Comparison of ENCODE assay signal across 18 cellular contexts in genomic region chr3:4440951-4441350, GRCh38. TPM values are rescaled to one million over a fixed set of nuclear protein-coding genes. Genes with fewer than 3 reads are reported as not detected.
A peak's percentile ranks its signal among the peaks of the same experiment; 100 is the strongest.
DNase-seq lines count a peak whose midpoint lies in the region; ATAC-seq and TF ChIP-seq lines count a peak whose summit lies in the region.
"Had no signal": no experiment of that assay in that cellular context is flagged by ENCODE, and none has a peak within 500 bp of the region (broad histone marks: within the 10 kb centered on the region; RNA-seq: fewer than 3 reads in every experiment).

No MANE protein-coding gene starts in this region.

- no peaks in the 10 kb centered on the region for H3K9me3 ChIP-seq in esophagus squamous epithelium
- H3K9me3 ChIP-seq: BLaER1 treated with 17β-estradiol and CSF1 and Interleukin-3, amounts not matched to agents 10 nM and 100 nM had no signal

- no peak for DNase-seq in HFFc6
- no peak for DNase-seq in WTC11 (ENCODE audit: low spot score)
- DNase-seq in esophagus squamous epithelium (lab: John Stamatoyannopoulos, UW): no peak
- no peak for DNase-seq in type B pancreatic cell (ENCODE audit: extremely low spot score, unreplicated experiment)
- DNase-seq in COR-L47 (lab: John Stamatoyannopoulos, UW): no peak
- DNase-seq: CD8-positive, alpha-beta T cell; DMS 273 treated with DMSO at 0.1 percent for 48 hours; DMS53; DND-41; EL; GOT3; H9 had no signal

- H3K4me1 Mint-ChIP-seq in HFFc6 (ENCODE audit: low read depth) (peaks cover 18% of the 10 kb centered on the region), WTC11 (no peaks in the 10 kb centered on the region), type B pancreatic cell (ENCODE audit: unreplicated experiment) (peaks cover 11% of the 10 kb centered on the region)
- H3K4me1 Mint-ChIP-seq: B cell had no signal

- POLR2A ChIA-PET in WTC11 (lab: Charles Lee): no interaction called here

- H3K4me3 Mint-ChIP-seq in HFFc6: peak overlapping the region; percentile 60; the same call in 1 of the 2 replicates
- H3K4me3 Mint-ChIP-seq in WTC11: no peak overlapping the region
- no peak overlapping the region for H3K4me3 Mint-ChIP-seq in type B pancreatic cell
- H3K4me3 Mint-ChIP-seq: B cell; CD8-positive, alpha-beta T cell; H9 had no signal

- H3K4me1 ChIP-seq in esophagus squamous epithelium: no peaks in the 10 kb centered on the region
- H3K4me1 ChIP-seq: BLaER1 treated with 17β-estradiol and CSF1 and Interleukin-3, amounts not matched to agents 10 nM and 100 nM had no signal

- TF ChIP-seq POLR2A in esophagus squamous epithelium (IDR thresholded peaks at IDR 0.05): no peak

- H3K4me3 ChIP-seq in esophagus squamous epithelium: no peak overlapping the region
- H3K4me3 ChIP-seq: BLaER1 treated with 17β-estradiol and CSF1 and Interleukin-3, amounts not matched to agents 10 nM and 100 nM; GM12878 had no signal

- H3K9me3 Mint-ChIP-seq in HFFc6 (no peaks in the 10 kb centered on the region), WTC11 (no peaks in the 10 kb centered on the region), type B pancreatic cell (peaks cover 3% of the 10 kb centered on the region)
- H3K9me3 Mint-ChIP-seq: CD8-positive, alpha-beta T cell; H9 had no signal

- no peaks in the 10 kb centered on the region for H3K36me3 Mint-ChIP-seq in HFFc6 (ENCODE audit: low read depth)
- peaks cover 6% of the 10 kb centered on the region for H3K36me3 Mint-ChIP-seq in WTC11
- H3K36me3 Mint-ChIP-seq in type B pancreatic cell: peaks cover 31% of the 10 kb centered on the region

- no peaks in the 10 kb centered on the region for H3K27me3 ChIP-seq in esophagus squamous epithelium
- H3K27me3 ChIP-seq: BLaER1 treated with 17β-estradiol and CSF1 and Interleukin-3, amounts not matched to agents 10 nM and 100 nM had no signal

- ATAC-seq in WTC11 (no peak), GM18511 (IDR thresholded peaks at IDR 0.05; ENCODE audit: unreplicated experiment) (no peak), GM21737 (IDR thresholded peaks at IDR 0.05; ENCODE audit: unreplicated experiment) (no peak)
- ATAC-seq: CD8-positive, alpha-beta T cell; GM12878 had no signal

- intact Hi-C loops in esophagus squamous epithelium (cut with DNase I): no loop called here

- no peak for TF ChIP-seq CTCF in HFFc6 (IDR thresholded peaks at IDR 0.05)
- no peak for TF ChIP-seq CTCF in WTC11 (IDR thresholded peaks at IDR 0.05)
- TF ChIP-seq CTCF in esophagus squamous epithelium (IDR thresholded peaks at IDR 0.05): no peak
- no peak for TF ChIP-seq CTCF in type B pancreatic cell (conservative IDR thresholded peaks at IDR 0.05)

- CTCF ChIA-PET in WTC11 (lab: Charles Lee): no interaction called here

- H3K27ac Mint-ChIP-seq in HFFc6 (peak overlapping the region; percentile 77; the same call in 1 of the 2 replicates), WTC11 (0 out of 2 replicates have a peak overlapping the region, but pooled peaks have one; percentile 38), type B pancreatic cell (peak overlapping the region; percentile 80)
- H3K27ac Mint-ChIP-seq: B cell; CD8-positive, alpha-beta T cell; H9 had no signal

- peaks cover 0 to 33% (median 0%) of the 10 kb centered on the region in 3 donors for H3K36me3 ChIP-seq in esophagus squamous epithelium

- H3K27me3 Mint-ChIP-seq in HFFc6 (ENCODE audit: insufficient read depth) (no peaks in the 10 kb centered on the region), WTC11 (ENCODE audit: low read depth) (no peaks in the 10 kb centered on the region), type B pancreatic cell (no peaks in the 10 kb centered on the region)
- H3K27me3 Mint-ChIP-seq: B cell had no signal

- H3K27ac ChIP-seq in esophagus squamous epithelium: peak overlapping the region in 3 of 4 donors; percentile 4 to 39 (median 18)
- H3K27ac ChIP-seq: BLaER1 treated with 17β-estradiol and CSF1 and Interleukin-3, amounts not matched to agents 10 nM and 100 nM; HL-60 had no signal

- WGBS in esophagus squamous epithelium, 2 donors: 78 to 80% methylated on average over 6 of the region's 6 CpGs

TF ChIP-seq in WTC11, 78 proteins besides CTCF, POLR2A, EP300 and RAD21 (continues in another document):
- TF ChIP-seq ZNF138 (CRISPR knock-in tag; conservative IDR thresholded peaks at IDR 0.05): no peak
- TF ChIP-seq, protein P1, sequence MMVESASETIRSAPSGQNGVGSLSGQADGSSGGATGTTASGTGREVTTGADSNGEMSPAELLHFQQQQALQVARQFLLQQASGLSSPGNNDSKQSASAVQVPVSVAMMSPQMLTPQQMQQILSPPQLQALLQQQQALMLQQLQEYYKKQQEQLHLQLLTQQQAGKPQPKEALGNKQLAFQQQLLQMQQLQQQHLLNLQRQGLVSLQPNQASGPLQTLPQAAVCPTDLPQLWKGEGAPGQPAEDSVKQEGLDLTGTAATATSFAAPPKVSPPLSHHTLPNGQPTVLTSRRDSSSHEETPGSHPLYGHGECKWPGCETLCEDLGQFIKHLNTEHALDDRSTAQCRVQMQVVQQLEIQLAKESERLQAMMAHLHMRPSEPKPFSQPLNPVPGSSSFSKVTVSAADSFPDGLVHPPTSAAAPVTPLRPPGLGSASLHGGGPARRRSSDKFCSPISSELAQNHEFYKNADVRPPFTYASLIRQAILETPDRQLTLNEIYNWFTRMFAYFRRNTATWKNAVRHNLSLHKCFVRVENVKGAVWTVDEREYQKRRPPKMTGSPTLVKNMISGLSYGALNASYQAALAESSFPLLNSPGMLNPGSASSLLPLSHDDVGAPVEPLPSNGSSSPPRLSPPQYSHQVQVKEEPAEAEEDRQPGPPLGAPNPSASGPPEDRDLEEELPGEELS (CRISPR knock-in tag; IDR thresholded peaks at IDR 0.05): no peak
- no peak for TF ChIP-seq GTF2I (CRISPR knock-in tag; conservative IDR thresholded peaks at IDR 0.05)
- TF ChIP-seq ZNF423 (CRISPR knock-in tag; IDR thresholded peaks at IDR 0.05): no peak
- TF ChIP-seq, protein P2, sequence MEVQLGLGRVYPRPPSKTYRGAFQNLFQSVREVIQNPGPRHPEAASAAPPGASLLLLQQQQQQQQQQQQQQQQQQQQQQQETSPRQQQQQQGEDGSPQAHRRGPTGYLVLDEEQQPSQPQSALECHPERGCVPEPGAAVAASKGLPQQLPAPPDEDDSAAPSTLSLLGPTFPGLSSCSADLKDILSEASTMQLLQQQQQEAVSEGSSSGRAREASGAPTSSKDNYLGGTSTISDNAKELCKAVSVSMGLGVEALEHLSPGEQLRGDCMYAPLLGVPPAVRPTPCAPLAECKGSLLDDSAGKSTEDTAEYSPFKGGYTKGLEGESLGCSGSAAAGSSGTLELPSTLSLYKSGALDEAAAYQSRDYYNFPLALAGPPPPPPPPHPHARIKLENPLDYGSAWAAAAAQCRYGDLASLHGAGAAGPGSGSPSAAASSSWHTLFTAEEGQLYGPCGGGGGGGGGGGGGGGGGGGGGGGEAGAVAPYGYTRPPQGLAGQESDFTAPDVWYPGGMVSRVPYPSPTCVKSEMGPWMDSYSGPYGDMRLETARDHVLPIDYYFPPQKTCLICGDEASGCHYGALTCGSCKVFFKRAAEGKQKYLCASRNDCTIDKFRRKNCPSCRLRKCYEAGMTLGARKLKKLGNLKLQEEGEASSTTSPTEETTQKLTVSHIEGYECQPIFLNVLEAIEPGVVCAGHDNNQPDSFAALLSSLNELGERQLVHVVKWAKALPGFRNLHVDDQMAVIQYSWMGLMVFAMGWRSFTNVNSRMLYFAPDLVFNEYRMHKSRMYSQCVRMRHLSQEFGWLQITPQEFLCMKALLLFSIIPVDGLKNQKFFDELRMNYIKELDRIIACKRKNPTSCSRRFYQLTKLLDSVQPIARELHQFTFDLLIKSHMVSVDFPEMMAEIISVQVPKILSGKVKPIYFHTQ (CRISPR knock-in tag; IDR thresholded peaks at IDR 0.05): no peak
- no peak for TF ChIP-seq KAT7 (CRISPR knock-in tag; IDR thresholded peaks at IDR 0.05; ENCODE audit: borderline replicate concordance)
- TF ChIP-seq, protein P3, sequence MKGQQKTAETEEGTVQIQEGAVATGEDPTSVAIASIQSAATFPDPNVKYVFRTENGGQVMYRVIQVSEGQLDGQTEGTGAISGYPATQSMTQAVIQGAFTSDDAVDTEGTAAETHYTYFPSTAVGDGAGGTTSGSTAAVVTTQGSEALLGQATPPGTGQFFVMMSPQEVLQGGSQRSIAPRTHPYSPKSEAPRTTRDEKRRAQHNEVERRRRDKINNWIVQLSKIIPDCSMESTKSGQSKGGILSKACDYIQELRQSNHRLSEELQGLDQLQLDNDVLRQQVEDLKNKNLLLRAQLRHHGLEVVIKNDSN (CRISPR knock-in tag; IDR thresholded peaks at IDR 0.05): no peak
- no peak for TF ChIP-seq E2F5 (CRISPR knock-in tag; IDR thresholded peaks at IDR 0.05)
- TF ChIP-seq TEAD1 (CRISPR knock-in tag; IDR thresholded peaks at IDR 0.05): no peak
- no peak for TF ChIP-seq ESRRA (CRISPR knock-in tag; IDR thresholded peaks at IDR 0.05; ENCODE audit: borderline replicate concordance)
- no peak for TF ChIP-seq NR2C2 (CRISPR knock-in tag; IDR thresholded peaks at IDR 0.05)
- TF ChIP-seq ZNF396 (CRISPR knock-in tag; IDR thresholded peaks at IDR 0.05; ENCODE audit: borderline replicate concordance): no peak

RNA-seq across cellular contexts. Expression of gene SUMF1, which starts 26.1 kb away (rescaled TPM):
- total RNA-seq in HFFc6 (2021; fragmentation: NEBNext Ultra II Directional; extraction: Animal tissue kit (Norgen Biotek cat#: 25700)): 10 to 100 TPM; 33.5 to 38.0 (median 36.0) TPM
- total RNA-seq in WTC11 (2021) (10.2 to 11.0 TPM (median 10.4 TPM) in 3 replicates), esophagus squamous epithelium (10 to 100 TPM; 29.1 to 65.9 (median 48.0) TPM), type B pancreatic cell (ENCODE audit: low replicate concordance) (27.9 and 49.6 TPM in 2 replicates)

RNA-seq across cellular contexts. Expression of gene ITPR1, which starts 52.2 kb away (rescaled TPM):
- 1 to 10 TPM; 4.9 to 8.3 (median 6.1) TPM for total RNA-seq in HFFc6 (2021; fragmentation: NEBNext Ultra II Directional; extraction: Animal tissue kit (Norgen Biotek cat#: 25700))
- 10.3 to 11.8 TPM (median 11.6 TPM) in 3 replicates for total RNA-seq in WTC11 (2021)
- 10 to 100 TPM; 12.1 to 68.7 (median 25.6) TPM for total RNA-seq in esophagus squamous epithelium
- total RNA-seq in type B pancreatic cell (ENCODE audit: low replicate concordance): 22.0 and 45.9 TPM in 2 replicates
